In the genomic region with DNA sequence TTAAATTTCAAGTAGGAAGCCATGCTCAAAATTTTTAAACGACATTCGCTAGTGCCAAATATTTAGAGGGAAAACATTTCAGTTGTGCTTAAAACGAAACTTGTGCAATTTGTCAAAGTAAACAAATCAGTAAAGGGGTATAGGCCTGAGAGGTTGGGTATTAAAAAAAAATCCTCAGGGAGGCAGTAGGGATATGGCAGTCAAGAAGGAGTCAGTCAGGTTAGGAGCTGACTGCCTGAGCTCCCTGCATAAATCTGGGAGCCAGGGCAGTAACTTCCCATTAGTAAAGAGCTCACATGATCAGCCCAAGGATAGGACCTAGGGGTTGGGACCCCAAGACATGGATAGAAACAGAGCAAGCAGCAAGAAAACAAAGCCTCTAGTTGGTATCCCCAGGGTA, we compare ENCODE assay signal across 24 cellular contexts.
"Had no signal": no experiment of that assay in that cellular context is flagged by ENCODE, and none has a peak within 500 bp of the region (broad histone marks: within the 10 kb centered on the region; RNA-seq: fewer than 3 reads in every experiment).

No MANE protein-coding gene starts in this region.

- H3K79me2 ChIP-seq: hepatocyte, parathyroid adenoma had no signal

- H3K9ac ChIP-seq: neural progenitor cell, parathyroid adenoma had no signal

- H3K4me1 ChIP-seq: colonic mucosa, foreskin keratinocyte, gastroesophageal sphincter, heart left ventricle, neural progenitor cell, parathyroid adenoma, prostate gland, sigmoid colon, testis had no signal

- H3K27me3 ChIP-seq: colonic mucosa, gastroesophageal sphincter, heart left ventricle, hepatocyte, neural progenitor cell, sigmoid colon, testis, tibial artery had no signal

- H3K36me3 ChIP-seq: colonic mucosa, gastroesophageal sphincter, heart left ventricle, neural progenitor cell, prostate gland, sigmoid colon, tibial artery had no signal

- H3K4me3 ChIP-seq: colonic mucosa, gastroesophageal sphincter, heart left ventricle, hepatocyte, neural progenitor cell, prostate gland, sigmoid colon, testis, tibial artery had no signal

- ATAC-seq: esophagus mucosa; foreskin keratinocyte; gastroesophageal sphincter; heart left ventricle; naive thymus-derived CD4-positive, alpha-beta T cell; right cardiac atrium; stimulated activated memory B cell treated with anti-CD40 and anti-IgM and Interleukin-4, amounts not matched to agents 10 μg/mL and 1 μg/mL and 100 μg/mL, for 72 hours; stimulated activated naive CD8-positive, alpha-beta T cell treated with anti-CD3 and anti-CD28 coated beads, Interleukin-15, Interleukin-2, amounts not matched to agents 100 U/mL and 50 U/mL, for 24 hours had no signal

- H3K9me3 ChIP-seq: colonic mucosa, prostate gland, testis had no signal

- H3K4me2 ChIP-seq: hepatocyte, neural progenitor cell had no signal

- FAIRE-seq: keratinocyte had no signal

- H2AFZ ChIP-seq: hepatocyte, neural progenitor cell, parathyroid adenoma had no signal

- H3K27ac ChIP-seq: colonic mucosa, epithelial cell of prostate, foreskin keratinocyte, gastroesophageal sphincter, heart left ventricle, hepatocyte, neural progenitor cell, parathyroid adenoma, prostate gland, sigmoid colon, testis, tibial artery had no signal

- DNase-seq: colonic mucosa; effector CD8-positive, alpha-beta T cell; endodermal cell; foreskin keratinocyte; heart left ventricle; mesendoderm; midbrain; naive thymus-derived CD4-positive, alpha-beta T cell; right cardiac atrium; sigmoid colon; stimulated activated CD4-positive, alpha-beta T cell treated with anti-CD3 and anti-CD28 coated beads, Interleukin-4, amount 100 ng/mL, for 4 hours; stimulated activated naive CD8-positive, alpha-beta T cell treated with anti-CD3 and anti-CD28 coated beads, Interleukin-15, Interleukin-2, amounts not matched to agents 100 U/mL and 50 U/mL, for 24 hours; substantia nigra; testis; tibial artery had no signal
